21 cellular contexts compared by ENCODE assay signal in genomic region chr7:137669706-137670105, GRCh38.
DNase-seq lines count a peak whose midpoint lies in the region; TF ChIP-seq lines count a peak whose summit lies in the region.
"Had no signal": no experiment of that assay in that cellular context is flagged by ENCODE, and none has a peak within 500 bp of the region (broad histone marks: within the 10 kb centered on the region; RNA-seq: fewer than 3 reads in every experiment).

No MANE protein-coding gene starts in this region.

- H3K4me3 ChIP-seq in foreskin fibroblast (ENCODE audit: low read depth in 1 of 2, low read length in 2 of 2): no peak overlapping the region
- H3K4me3 ChIP-seq: pancreas had no signal

- no peaks in the 10 kb centered on the region for H3K4me1 Mint-ChIP-seq in activated CD4-positive, alpha-beta T cell treated with anti-CD3 and anti-CD28 coated beads, Interleukin-2, amount 10 ng/mL, durations not matched to agents 7 days and 5 days
- H3K4me1 Mint-ChIP-seq: CD4-positive, CD25-positive, alpha-beta regulatory T cell; naive B cell had no signal

- POLR2A ChIA-PET in activated CD4-positive, alpha-beta T cell treated with anti-CD3 and anti-CD28 coated beads, Interleukin-2, amount 10 ng/mL, durations not matched to agents 7 days and 5 days (lab: Charles Lee): no interaction called here

- no peaks in the 10 kb centered on the region for H3K9me3 Mint-ChIP-seq in activated CD4-positive, alpha-beta T cell treated with anti-CD3 and anti-CD28 coated beads, Interleukin-2, amount 10 ng/mL, durations not matched to agents 7 days and 5 days
- H3K9me3 Mint-ChIP-seq: activated naive CD4-positive, alpha-beta T cell treated with anti-CD3 and anti-CD28 coated beads, Interleukin-2, amount 50 U/mL, for 72 hours; activated T-helper 1 cell treated with anti-CD3 and anti-CD28 coated beads, Interleukin-12 subunit alpha, Interleukin-12 subunit beta, Interleukin-2, Interleukin-4 antibody, amounts not matched to agents 30 ng/mL and 10 ng/mL and 1 ng/mL, durations not matched to agents 14 hours and 24 hours and 36 hours; dendritic cell treated with granulocyte-macrophage colony-stimulating factor and Interleukin-4, amounts not matched to agents 40 ng/mL and 50 ng/mL, for 4 days; naive B cell; stimulated activated naive B cell treated with anti-CD40 and anti-IgM and Interleukin-4, amounts not matched to agents 10 μg/mL and 1 μg/mL and 100 μg/mL, for 72 hours had no signal

- CTCF ChIA-PET in activated CD4-positive, alpha-beta T cell treated with anti-CD3 and anti-CD28 coated beads, Interleukin-2, amount 10 ng/mL, durations not matched to agents 7 days and 5 days (lab: Charles Lee): interaction anchor here (1.1 kb wide), 1 partner anchor 12 kb away, joined by 3 read pairs; no protein-coding TSS in a partner anchor

- peaks cover 8% of the 10 kb centered on the region for H3K27me3 Mint-ChIP-seq in activated CD4-positive, alpha-beta T cell treated with anti-CD3 and anti-CD28 coated beads, Interleukin-2, amount 10 ng/mL, durations not matched to agents 7 days and 5 days
- H3K27me3 Mint-ChIP-seq: CD4-positive, CD25-positive, alpha-beta regulatory T cell had no signal

- no peak overlapping the region for H3K27ac Mint-ChIP-seq in activated CD4-positive, alpha-beta T cell treated with anti-CD3 and anti-CD28 coated beads, Interleukin-2, amount 10 ng/mL, durations not matched to agents 7 days and 5 days
- H3K27ac Mint-ChIP-seq: activated naive CD4-positive, alpha-beta T cell treated with anti-CD3 and anti-CD28 coated beads, Interleukin-2, amount 50 U/mL, for 72 hours; activated T-helper 1 cell treated with anti-CD3 and anti-CD28 coated beads, Interleukin-12 subunit alpha, Interleukin-12 subunit beta, Interleukin-2, Interleukin-4 antibody, amounts not matched to agents 30 ng/mL and 10 ng/mL and 1 ng/mL, durations not matched to agents 14 hours and 24 hours and 36 hours; CD4-positive, CD25-positive, alpha-beta regulatory T cell; dendritic cell treated with granulocyte-macrophage colony-stimulating factor and Interleukin-4, amounts not matched to agents 40 ng/mL and 50 ng/mL, for 4 days; naive B cell; stimulated activated naive B cell treated with anti-CD40 and anti-IgM and Interleukin-4, amounts not matched to agents 10 μg/mL and 1 μg/mL and 100 μg/mL, for 72 hours had no signal

- no peaks in the 10 kb centered on the region for H3K36me3 Mint-ChIP-seq in activated CD4-positive, alpha-beta T cell treated with anti-CD3 and anti-CD28 coated beads, Interleukin-2, amount 10 ng/mL, durations not matched to agents 7 days and 5 days (ENCODE audit: low read depth)
- H3K36me3 Mint-ChIP-seq: activated naive CD4-positive, alpha-beta T cell treated with anti-CD3 and anti-CD28 coated beads, Interleukin-2, amount 50 U/mL, for 72 hours; CD4-positive, CD25-positive, alpha-beta regulatory T cell; naive B cell; stimulated activated naive B cell treated with anti-CD40 and anti-IgM and Interleukin-4, amounts not matched to agents 10 μg/mL and 1 μg/mL and 100 μg/mL, for 72 hours had no signal

- no peak for TF ChIP-seq CTCF in foreskin fibroblast (IDR thresholded peaks at IDR 0.05; ENCODE audit: low read depth, low read length)

- intact Hi-C loops in head of caudate nucleus (cut with DNase I): loop anchor here (10.0 kb wide), 1 partner anchor 165 kb away; no protein-coding TSS in a partner anchor

- DNase-seq in AG08395 (ENCODE audit: low spot score) (peak; percentile 37), HCEC 1CT (peak; percentile 62), amniotic epithelial cell (ENCODE audit: low read depth) (peak; percentile 51), foreskin fibroblast (peak; percentile 45 to 49), Ammon's horn (ENCODE audit: low spot score) (no peak), head of caudate nucleus (no peak), NCI-H2227 treated with DMSO at 0.1 percent for 48 hours (lab: John Stamatoyannopoulos, UW) (no peak)
- DNase-seq in activated CD4-positive, alpha-beta T cell treated with anti-CD3 and anti-CD28 coated beads, Interleukin-2, amount 10 ng/mL, durations not matched to agents 7 days and 5 days: no peak
- DNase-seq: CD4-positive, CD25-positive, alpha-beta regulatory T cell; Kasumi-1; naive B cell; NCI-H1105; NCI-H2081; NCI-H524; pancreas; stimulated activated CD4-positive, alpha-beta T cell treated with anti-CD3 and anti-CD28 coated beads, Interleukin-2, amount 100 ng/mL, for 24 hours; stimulated activated naive B cell treated with anti-CD40 and anti-IgM and Interleukin-4, amounts not matched to agents 10 μg/mL and 1 μg/mL and 100 μg/mL, for 72 hours; SW 1271 had no signal

- no peak overlapping the region for H3K4me3 Mint-ChIP-seq in activated CD4-positive, alpha-beta T cell treated with anti-CD3 and anti-CD28 coated beads, Interleukin-2, amount 10 ng/mL, durations not matched to agents 7 days and 5 days
- H3K4me3 Mint-ChIP-seq: activated T-helper 1 cell treated with anti-CD3 and anti-CD28 coated beads, Interleukin-12 subunit alpha, Interleukin-12 subunit beta, Interleukin-2, Interleukin-4 antibody, amounts not matched to agents 30 ng/mL and 10 ng/mL and 1 ng/mL, durations not matched to agents 14 hours and 24 hours and 36 hours; CD4-positive, CD25-positive, alpha-beta regulatory T cell; dendritic cell treated with granulocyte-macrophage colony-stimulating factor and Interleukin-4, amounts not matched to agents 40 ng/mL and 50 ng/mL, for 4 days; naive B cell; stimulated activated naive B cell treated with anti-CD40 and anti-IgM and Interleukin-4, amounts not matched to agents 10 μg/mL and 1 μg/mL and 100 μg/mL, for 72 hours had no signal

Comparison
In these comparisons a context has a peak if more than half of its experiments do, and no peak if none do; other contexts are left out.
1. DNase-seq: peak in AG08395 (single experiment), HCEC 1CT (single experiment), amniotic epithelial cell (single experiment) and foreskin fibroblast (2 of 2); none in Ammon's horn (single experiment), head of caudate nucleus (0 of 42), NCI-H2227 treated with DMSO at 0.1 percent for 48 hours (single experiment) and activated CD4-positive, alpha-beta T cell treated with anti-CD3 and anti-CD28 coated beads, Interleukin-2, amount 10 ng/mL, durations not matched to agents 7 days and 5 days (single experiment).